16 cellular contexts compared by ENCODE assay signal in genomic region chr5:143730112-143730801, GRCh38.
DNase-seq lines count a peak whose midpoint lies in the region; ATAC-seq and TF ChIP-seq lines count a peak whose summit lies in the region.
"Had no signal": no experiment of that assay in that cellular context is flagged by ENCODE, and none has a peak within 500 bp of the region (broad histone marks: within the 10 kb centered on the region; RNA-seq: fewer than 3 reads in every experiment).

No MANE protein-coding gene starts in this region.

- DNase-seq in heart left ventricle, result no peak
- DNase-seq in cardiac septum (ENCODE audit: low spot score), result no peak
- DNase-seq in left ventricle myocardium superior, result no peak
- no peak for DNase-seq in right lobe of liver
- no peak for DNase-seq in activated naive CD4-positive, alpha-beta T cell treated with anti-CD3 and anti-CD28 coated beads for 36 hours
- DNase-seq: ACHN; BE2C; C1 segment of cervical spinal cord; Caco-2; CD4-positive, CD25-positive, alpha-beta regulatory T cell; GOT3; H7; HFFc6 had no signal

- peak in 3 of 4 donors; percentile 42 to 66 (median 49) for ATAC-seq in heart left ventricle
- peak; percentile 65 for ATAC-seq in left ventricle myocardium superior
- peak; percentile 27 to 89 (median 75) for ATAC-seq in right lobe of liver
- ATAC-seq in GM21423 (IDR thresholded peaks at IDR 0.05; ENCODE audit: unreplicated experiment), result no peak
- ATAC-seq: HCT116 had no signal

- H3K27ac ChIP-seq in heart left ventricle, result no peak overlapping the region
- no peak overlapping the region for H3K27ac ChIP-seq in right lobe of liver

- H3K4me1 ChIP-seq in heart left ventricle, result peaks cover 0 to 24% (median 6%) of the 10 kb centered on the region in 12 donors
- H3K4me1 ChIP-seq in right lobe of liver, result peaks cover 0 to 13% (median 0%) of the 10 kb centered on the region in 4 donors
- H3K4me1 ChIP-seq: BE2C, Caco-2 had no signal

- no peak for TF ChIP-seq CTCF in heart left ventricle (IDR thresholded peaks at IDR 0.05)
- TF ChIP-seq CTCF in right lobe of liver (IDR thresholded peaks at IDR 0.05), result no peak

- intact Hi-C loops in heart left ventricle (cut with DNase I), result no loop called here
- intact Hi-C loops in cardiac septum (cut with DNase I), result no loop called here
- intact Hi-C loops in left ventricle myocardium superior (cut with micrococcal nuclease), result no loop called here
- intact Hi-C loops in right lobe of liver (cut with DNase I), result no loop called here
- intact Hi-C loops in activated naive CD4-positive, alpha-beta T cell treated with anti-CD3 and anti-CD28 coated beads for 36 hours (cut with micrococcal nuclease), result no loop called here

- TF ChIP-seq POLR2A in heart left ventricle (IDR thresholded peaks at IDR 0.05) (no peak), right lobe of liver (IDR thresholded peaks at IDR 0.05) (no peak)

- CTCF ChIA-PET in activated naive CD4-positive, alpha-beta T cell treated with anti-CD3 and anti-CD28 coated beads for 36 hours (lab: Charles Lee), result no interaction called here

- H3K4me1 Mint-ChIP-seq in activated naive CD4-positive, alpha-beta T cell treated with anti-CD3 and anti-CD28 coated beads for 36 hours (ENCODE audit: low read depth), result no peaks in the 10 kb centered on the region
- H3K4me1 Mint-ChIP-seq: CD4-positive, CD25-positive, alpha-beta regulatory T cell; IgD-negative memory B cell had no signal

- H3K4me3 ChIP-seq in heart left ventricle (no peak overlapping the region), right lobe of liver (no peak overlapping the region)

- H3K4me3 Mint-ChIP-seq in activated naive CD4-positive, alpha-beta T cell treated with anti-CD3 and anti-CD28 coated beads for 36 hours, result no peak overlapping the region
- H3K4me3 Mint-ChIP-seq: CD4-positive, CD25-positive, alpha-beta regulatory T cell; HFFc6; IgD-negative memory B cell had no signal

- H3K9me3 ChIP-seq in heart left ventricle (peaks cover 0 to 5% (median 0%) of the 10 kb centered on the region in 12 donors), right lobe of liver (no peaks in the 10 kb centered on the region)
- H3K9me3 ChIP-seq: BE2C, Caco-2 had no signal

- H3K9me3 Mint-ChIP-seq in activated naive CD4-positive, alpha-beta T cell treated with anti-CD3 and anti-CD28 coated beads for 36 hours, result peaks cover 5% of the 10 kb centered on the region
- H3K9me3 Mint-ChIP-seq: IgD-negative memory B cell had no signal

- WGBS in heart left ventricle, 4 donors, result 76 to 82% (median 81%) methylated on average over 3 of the region's 3 CpGs
- WGBS in right lobe of liver (ENCODE audit: insufficient coverage, low coverage, low lambda C conversion rate, missing lambda C conversion rate), result 60% methylated on average over 3 of the region's 3 CpGs

- H3K36me3 ChIP-seq in heart left ventricle (no peaks in the 10 kb centered on the region), right lobe of liver (no peaks in the 10 kb centered on the region)
- H3K36me3 ChIP-seq: BE2C had no signal

- H3K27ac Mint-ChIP-seq in activated naive CD4-positive, alpha-beta T cell treated with anti-CD3 and anti-CD28 coated beads for 36 hours, result no peak overlapping the region
- H3K27ac Mint-ChIP-seq: HFFc6, IgD-negative memory B cell had no signal

- H3K36me3 Mint-ChIP-seq in activated naive CD4-positive, alpha-beta T cell treated with anti-CD3 and anti-CD28 coated beads for 36 hours (ENCODE audit: low read depth), result no peaks in the 10 kb centered on the region
- H3K36me3 Mint-ChIP-seq: CD4-positive, CD25-positive, alpha-beta regulatory T cell; IgD-negative memory B cell had no signal

- H3K27me3 ChIP-seq in heart left ventricle (no peaks in the 10 kb centered on the region), right lobe of liver (no peaks in the 10 kb centered on the region)
- H3K27me3 ChIP-seq: BE2C had no signal

- H3K27me3 Mint-ChIP-seq in activated naive CD4-positive, alpha-beta T cell treated with anti-CD3 and anti-CD28 coated beads for 36 hours (ENCODE audit: low read depth), result peaks cover 8% of the 10 kb centered on the region
